28 cellular contexts compared by ENCODE assay signal in genomic region chr20:40390654-40391053, GRCh38.
DNase-seq lines count a peak whose midpoint lies in the region; ATAC-seq, FAIRE-seq and TF ChIP-seq lines count a peak whose summit lies in the region.
"Had no signal": no experiment of that assay in that cellular context is flagged by ENCODE, and none has a peak within 500 bp of the region (broad histone marks: within the 10 kb centered on the region; RNA-seq: fewer than 3 reads in every experiment).

No MANE protein-coding gene starts in this region.

- FAIRE-seq in bronchial epithelial cell (lab: Jason Lieb, UNC), result no peak
- FAIRE-seq: colon, G401.6, GM18507 had no signal

- no peak overlapping the region for H2AK5ac ChIP-seq in neuronal stem cell (ENCODE audit: low read depth, low read length)

- H3K36me3 ChIP-seq in MG63, result no peaks in the 10 kb centered on the region
- no peaks in the 10 kb centered on the region for H3K36me3 ChIP-seq in bronchial epithelial cell (ENCODE audit: control insufficient read depth, insufficient read depth, low read length)
- no peaks in the 10 kb centered on the region for H3K36me3 ChIP-seq in osteoblast (ENCODE audit: insufficient read depth, low read length)
- no peaks in the 10 kb centered on the region for H3K36me3 ChIP-seq in neuronal stem cell (replicated peaks in 1 of 2; ENCODE audit: control insufficient read depth in 2 of 2, insufficient read depth in 2 of 2, low read length in 2 of 2)
- H3K36me3 ChIP-seq: brain microvascular endothelial cell, ovary, sigmoid colon, suprapubic skin had no signal

- H3K18ac ChIP-seq in neuronal stem cell (ENCODE audit: low read length), result no peak overlapping the region

- H2BK5ac ChIP-seq in neuronal stem cell (ENCODE audit: low read length), result no peak overlapping the region

- H4K20me1 ChIP-seq in osteoblast (ENCODE audit: insufficient read depth, low read length), result no peaks in the 10 kb centered on the region

- H2BK120ac ChIP-seq in neuronal stem cell (ENCODE audit: low read depth, low read length), result no peak overlapping the region

- H3K79me1 ChIP-seq in neuronal stem cell (ENCODE audit: low read depth, low read length), result no peaks in the 10 kb centered on the region

- no peak overlapping the region for H2BK15ac ChIP-seq in neuronal stem cell (ENCODE audit: low read length)

- H2AFZ ChIP-seq in osteoblast (ENCODE audit: low read length), result peak overlapping the region; percentile 90
- no peak overlapping the region for H2AFZ ChIP-seq in neuronal stem cell (ENCODE audit: low read length)

- H3K4ac ChIP-seq in neuronal stem cell (ENCODE audit: low read length), result no peak overlapping the region

- H3K9me3 ChIP-seq in MG63 (no peaks in the 10 kb centered on the region), osteoblast (ENCODE audit: low read depth, low read length) (no peaks in the 10 kb centered on the region), neuronal stem cell (replicated peaks in 1 of 2; ENCODE audit: control insufficient read depth in 2 of 2, insufficient read depth in 1 of 2, low read depth in 1 of 2, low read length in 2 of 2) (peaks cover 0 to 2% of the 10 kb centered on the region in 2 donors)
- H3K9me3 ChIP-seq: ovary, suprapubic skin had no signal

- H3K14ac ChIP-seq in neuronal stem cell (ENCODE audit: low read length), result no peak overlapping the region

- TF ChIP-seq CTCF in bronchial epithelial cell (IDR thresholded peaks at IDR 0.05; ENCODE audit: insufficient read depth, low read length, severe bottlenecking), result no peak
- TF ChIP-seq CTCF in osteoblast (IDR thresholded peaks at IDR 0.05; ENCODE audit: extremely low read depth, low read depth, low read length), result no peak

- ATAC-seq in activated CD4-positive, CD25-positive, alpha-beta regulatory T cell treated with anti-CD3 and anti-CD28 coated beads, Interleukin-2, amount 50 U/mL, for 24 hours, result no peak
- ATAC-seq: activated CD8-positive, alpha-beta T cell treated with anti-CD3 and anti-CD28 coated beads for 36 hours; effector memory CD8-positive, alpha-beta T cell; left cardiac atrium; naive thymus-derived CD4-positive, alpha-beta T cell; T-helper 17 cell had no signal

- no peak overlapping the region for H3K23ac ChIP-seq in neuronal stem cell (ENCODE audit: low read depth, low read length, poor library complexity)

- H3K4me1 ChIP-seq in osteoblast (ENCODE audit: insufficient read depth, low read length) (no peaks in the 10 kb centered on the region), neuronal stem cell (ENCODE audit: control insufficient read depth in 2 of 2, insufficient read depth in 1 of 2, low read depth in 1 of 2, low read length in 2 of 2) (no peaks in the 10 kb centered on the region)
- H3K4me1 ChIP-seq: sigmoid colon, suprapubic skin had no signal

- peak; percentile 11 for DNase-seq in AG20443 (ENCODE audit: low spot score)
- DNase-seq in MG63, result peak; percentile 3
- DNase-seq in bronchial epithelial cell (ENCODE audit: low read depth), result peak; percentile 17
- no peak for DNase-seq in osteoblast (ENCODE audit: insufficient read length, low spot score, missing footprints)
- DNase-seq in substantia nigra (lab: John Stamatoyannopoulos, UW), result no peak
- DNase-seq in neuronal stem cell (ENCODE audit: low spot score), result no peak
- no peak for DNase-seq in HUDEP-2 (lab: John Stamatoyannopoulos, UW; ENCODE audit: unreplicated experiment in 76 of 76)
- DNase-seq: activated CD8-positive, alpha-beta T cell treated with anti-CD3 and anti-CD28 coated beads for 36 hours; activated gamma-delta T cell treated with Interleukin-2 at 50 U/mL for 16 hours; activated T-cell treated with anti-CD3 and anti-CD28 coated beads for 4 hours; brain microvascular endothelial cell; CD4-positive, alpha-beta memory T cell; effector memory CD8-positive, alpha-beta T cell; left cardiac atrium; mesenchymal stem cell; naive thymus-derived CD4-positive, alpha-beta T cell; NCI-H1105; NCI-H2081; NCI-H446; ovary; sigmoid colon; T-helper 17 cell had no signal

- H3K27me3 ChIP-seq in MG63, result no peaks in the 10 kb centered on the region
- H3K27me3 ChIP-seq in bronchial epithelial cell (ENCODE audit: control insufficient read depth, insufficient read depth, low read length), result no peaks in the 10 kb centered on the region
- no peaks in the 10 kb centered on the region for H3K27me3 ChIP-seq in osteoblast (ENCODE audit: insufficient read depth, low read length)
- no peaks in the 10 kb centered on the region for H3K27me3 ChIP-seq in neuronal stem cell (ENCODE audit: control insufficient read depth in 3 of 3, insufficient read depth in 3 of 3, low read depth in 1 of 3, low read length in 3 of 3)
- H3K27me3 ChIP-seq: brain microvascular endothelial cell, ovary, sigmoid colon, suprapubic skin had no signal

- H2BK12ac ChIP-seq in neuronal stem cell (ENCODE audit: low read length), result no peak overlapping the region

- H3K4me3 ChIP-seq in MG63, result no peak overlapping the region
- no peak overlapping the region for H3K4me3 ChIP-seq in bronchial epithelial cell (ENCODE audit: low read depth, low read length)
- no peak overlapping the region for H3K4me3 ChIP-seq in osteoblast (ENCODE audit: insufficient read depth, low read length)
- no peak overlapping the region for H3K4me3 ChIP-seq in neuronal stem cell (ENCODE audit: low read length in 2 of 2)
- H3K4me3 ChIP-seq: ovary, sigmoid colon, suprapubic skin had no signal

- no peaks in the 10 kb centered on the region for H3K79me2 ChIP-seq in osteoblast (ENCODE audit: insufficient read depth, low read length)

- no peak overlapping the region for H4K8ac ChIP-seq in neuronal stem cell (ENCODE audit: low read depth, low read length)

- WGBS in neuronal stem cell (ENCODE audit: extremely low coverage in 2 of 2, insufficient read length in 2 of 2, insufficient replicate concordance in 1 of 2), 2 donors, result no CpG with 5 or more reads among the region's 2 CpGs

- H4K91ac ChIP-seq in neuronal stem cell (ENCODE audit: low read depth, low read length, poor library complexity), result no peak overlapping the region

- no peak overlapping the region for H3K9ac ChIP-seq in neuronal stem cell (ENCODE audit: low read depth, low read length, poor library complexity)
- H3K9ac ChIP-seq: KMS-11 had no signal

- H3K4me2 ChIP-seq in osteoblast (ENCODE audit: insufficient read depth, low read length), result no peak overlapping the region
- H3K4me2 ChIP-seq in neuronal stem cell (ENCODE audit: insufficient read depth, low read length, poor library complexity, severe bottlenecking), result no peak overlapping the region
- H3K4me2 ChIP-seq: KMS-11 had no signal

- H3K27ac ChIP-seq in osteoblast (ENCODE audit: low read depth, low read length) (no peak overlapping the region), substantia nigra (ENCODE audit: low read depth, low read length, poor library complexity, severe bottlenecking) (no peak overlapping the region), neuronal stem cell (replicated peaks; ENCODE audit: low read length) (no peak overlapping the region)
- H3K27ac ChIP-seq: brain microvascular endothelial cell, KMS-11, ovary, sigmoid colon, suprapubic skin had no signal

Comparison
In these comparisons a context has a peak if more than half of its experiments do, and no peak if none do; other contexts are left out.
1. DNase-seq: peak in AG20443 (single experiment), MG63 (single experiment) and bronchial epithelial cell (single experiment); none in osteoblast (single experiment), substantia nigra (0 of 49), neuronal stem cell (single experiment) and HUDEP-2 (0 of 76).